ENCODE assay signal across 26 cellular contexts in the genomic region with DNA sequence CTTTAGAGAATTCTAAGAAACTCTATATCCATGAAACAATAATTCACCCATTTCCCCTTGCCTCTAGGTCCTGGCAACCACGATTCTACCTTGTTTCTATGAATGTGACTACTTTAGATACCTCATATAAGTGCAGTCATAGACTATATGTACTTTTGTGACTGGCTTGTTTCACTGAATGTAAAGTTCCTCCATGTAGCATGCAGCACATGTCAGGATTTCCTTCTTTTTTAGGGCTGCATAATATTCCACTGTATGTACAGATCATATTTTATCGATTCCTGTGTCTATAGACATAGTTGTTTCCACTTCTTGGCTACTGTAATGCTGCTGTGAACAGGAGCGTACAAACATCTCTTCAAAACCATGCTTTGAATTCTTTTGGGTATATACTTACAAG.
"Had no signal": no experiment of that assay in that cellular context is flagged by ENCODE, and none has a peak within 500 bp of the region (broad histone marks: within the 10 kb centered on the region; RNA-seq: fewer than 3 reads in every experiment).

No MANE protein-coding gene starts in this region.

- H3K27me3 Mint-ChIP-seq: naive B cell; naive thymus-derived CD8-positive, alpha-beta T cell had no signal

- H3K9me3 ChIP-seq: esophagus squamous epithelium, gastrocnemius medialis, left lung, lower lobe of right lung, mucosa of descending colon had no signal

- H3K4me1 ChIP-seq: esophagus squamous epithelium, gastrocnemius medialis, heart right ventricle, left lung, lower lobe of right lung had no signal

- H3K4me1 Mint-ChIP-seq: mesothelial cell of epicardium had no signal

- ATAC-seq: esophagus mucosa; gastrocnemius medialis; heart right ventricle; left cardiac atrium; left lung; left ventricle myocardium superior; lower lobe of right lung; mucosa of descending colon; naive thymus-derived CD8-positive, alpha-beta T cell had no signal

- FAIRE-seq: keratinocyte had no signal

- H3K27ac Mint-ChIP-seq: mesothelial cell of epicardium; naive thymus-derived CD8-positive, alpha-beta T cell had no signal

- H3K4me3 ChIP-seq: coronary artery, dorsolateral prefrontal cortex, esophagus squamous epithelium, gastrocnemius medialis, heart right ventricle, left lung, lower lobe of right lung, mucosa of descending colon had no signal

- H3K27me3 ChIP-seq: dorsolateral prefrontal cortex, esophagus squamous epithelium, gastrocnemius medialis, heart right ventricle, left lung had no signal

- H3K27ac ChIP-seq: coronary artery, dorsolateral prefrontal cortex, epithelial cell of prostate, esophagus squamous epithelium, gastrocnemius medialis, heart right ventricle, left lung, lower lobe of right lung had no signal

- DNase-seq: dermis blood vessel endothelial cell; dorsolateral prefrontal cortex; effector CD4-positive, alpha-beta T cell; effector memory CD4-positive, alpha-beta T cell; erythroblast; esophagus squamous epithelium; foreskin fibroblast; foreskin melanocyte; gastrocnemius medialis; glutamatergic neuron; head of caudate nucleus; heart right ventricle; hippocampal formation; left cardiac atrium; left lung; left ventricle myocardium superior; lower lobe of right lung; mesenchymal stem cell; mucosa of descending colon; naive B cell; naive thymus-derived CD8-positive, alpha-beta T cell had no signal

- H3K4me3 Mint-ChIP-seq: mesothelial cell of epicardium; naive B cell; naive thymus-derived CD8-positive, alpha-beta T cell had no signal
